1 cellular context compared by ENCODE assay signal in genomic region chr2:9991221-9991620, GRCh38.
TF ChIP-seq lines count a peak whose summit lies in the region.

No MANE protein-coding gene starts in this region.

TF ChIP-seq in HEK293T, 16 proteins besides CTCF, POLR2A, EP300 and RAD21 (continued from another document):
- TF ChIP-seq PKNOX1 (IDR thresholded peaks at IDR 0.05) = no peak
- no peak for TF ChIP-seq BHLHE40 (IDR thresholded peaks at IDR 0.05; ENCODE audit: borderline replicate concordance)
- no peak for TF ChIP-seq ARNT (IDR thresholded peaks at IDR 0.05)
- TF ChIP-seq NFRKB (IDR thresholded peaks at IDR 0.05) = no peak
- TF ChIP-seq ZNF384 (IDR thresholded peaks at IDR 0.05) = no peak
- no peak for TF ChIP-seq TARDBP (IDR thresholded peaks at IDR 0.05)
- TF ChIP-seq HDGF (IDR thresholded peaks at IDR 0.05; ENCODE audit: borderline replicate concordance) = no peak
- no peak for TF ChIP-seq CTBP1 (IDR thresholded peaks at IDR 0.05; ENCODE audit: borderline replicate concordance)
- TF ChIP-seq LEF1 (IDR thresholded peaks at IDR 0.05; ENCODE audit: borderline replicate concordance) = no peak
- TF ChIP-seq SUZ12 (IDR thresholded peaks at IDR 0.05) = no peak
